In the genomic region with DNA sequence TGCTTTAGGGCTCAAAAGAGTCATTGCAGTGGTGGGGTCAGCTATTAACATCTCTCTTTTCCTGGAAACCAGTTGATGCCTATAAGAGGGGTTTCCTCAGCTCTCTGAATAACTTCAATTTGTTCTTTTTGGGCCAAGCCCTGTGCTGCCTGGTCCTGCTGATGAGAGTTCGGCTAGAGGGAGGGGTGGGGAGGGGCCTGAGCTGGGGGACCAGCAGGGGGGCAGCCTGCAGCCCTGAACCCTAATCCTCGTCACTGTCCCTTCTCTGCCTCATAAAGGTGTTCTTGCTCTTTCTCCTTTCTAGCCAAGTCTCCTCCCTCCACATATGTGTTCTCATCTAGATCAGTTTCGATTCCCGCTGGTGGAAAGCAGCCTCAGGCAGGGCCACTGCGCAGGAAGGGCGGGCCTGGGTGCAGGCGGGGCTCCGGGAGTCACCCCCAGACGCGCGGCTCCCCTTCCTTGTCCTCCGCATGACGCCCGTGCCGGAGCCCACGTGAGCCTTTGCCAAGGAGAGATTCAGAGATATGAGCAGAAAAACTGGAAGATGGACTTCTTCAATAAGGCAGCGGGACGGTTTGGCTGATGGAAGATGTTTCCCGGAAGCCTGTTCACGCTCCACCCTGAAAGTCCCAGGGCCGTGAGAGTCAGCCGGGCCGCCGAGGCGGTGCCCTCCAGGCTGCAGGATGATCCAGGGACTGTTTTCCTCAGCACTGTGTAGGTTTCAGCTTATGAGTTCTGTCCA, we compare ENCODE assay signal across 8 cellular contexts. TPM values are rescaled to one million over a fixed set of nuclear protein-coding genes. Genes with fewer than 3 reads are reported as not detected.
DNase-seq lines count a peak whose midpoint lies in the region; TF ChIP-seq lines count a peak whose summit lies in the region.

No MANE protein-coding gene starts in this region.

- intact Hi-C loops in left ventricle myocardium inferior (cut with micrococcal nuclease) = no loop called here

- peak; percentile 84 for DNase-seq in GM06990 (ENCODE audit: extremely low read depth, insufficient read length)
- DNase-seq in HFF-Myc (ENCODE audit: extremely low read depth, low read depth) = no peak
- peak; percentile 51 for DNase-seq in NCI-H1092 treated with DMSO at 0.1 percent for 48 hours (lab: John Stamatoyannopoulos, UW)
- DNase-seq in T-helper 1 cell = peak; percentile 63 to 86 (median 74)
- DNase-seq in amniotic epithelial cell (ENCODE audit: low read depth) = peak; percentile 62
- DNase-seq in left ventricle myocardium inferior = peak; percentile 85
- DNase-seq in progenitor cell of endocrine pancreas (ENCODE audit: low spot score, unreplicated experiment) = no peak
- peak; percentile 89 for DNase-seq in ureter (ENCODE audit: low spot score)

- H3K4me3 Mint-ChIP-seq in progenitor cell of endocrine pancreas (ENCODE audit: low read depth) = peak overlapping the region; percentile 87

- H3K9me3 ChIP-seq in left ventricle myocardium inferior (replicated peaks) = no peaks in the 10 kb centered on the region

- H3K27ac ChIP-seq in left ventricle myocardium inferior (replicated peaks) = peak overlapping the region; percentile 94

- peaks cover 13% of the 10 kb centered on the region for H3K4me1 Mint-ChIP-seq in progenitor cell of endocrine pancreas (ENCODE audit: low read depth)

- H3K27ac Mint-ChIP-seq in progenitor cell of endocrine pancreas = no peak overlapping the region

- H3K4me3 ChIP-seq in GM06990 (replicated peaks; ENCODE audit: low read depth, low read length) = peak overlapping the region; percentile 73
- peak overlapping the region; percentile 65 for H3K4me3 ChIP-seq in HFF-Myc (replicated peaks; ENCODE audit: low read depth, low read length)
- H3K4me3 ChIP-seq in left ventricle myocardium inferior = peak overlapping the region; percentile 76

- TF ChIP-seq CTCF in GM06990 (IDR thresholded peaks at IDR 0.05; ENCODE audit: insufficient read depth, low read length, poor library complexity, severe bottlenecking) (no peak), HFF-Myc (IDR thresholded peaks at IDR 0.05; ENCODE audit: low read depth, low read length, missing control alignments) (no peak), left ventricle myocardium inferior (IDR thresholded peaks at IDR 0.05; ENCODE audit: borderline replicate concordance) (no peak), progenitor cell of endocrine pancreas (IDR thresholded peaks at IDR 0.05; ENCODE audit: unreplicated experiment) (no peak)

- no peaks in the 10 kb centered on the region for H3K36me3 ChIP-seq in GM06990 (ENCODE audit: control insufficient read depth, insufficient read depth, low read length)
- H3K36me3 ChIP-seq in left ventricle myocardium inferior = no peaks in the 10 kb centered on the region

- peaks cover 27% of the 10 kb centered on the region for H3K4me1 ChIP-seq in left ventricle myocardium inferior

- H3K9me3 Mint-ChIP-seq in progenitor cell of endocrine pancreas (ENCODE audit: low read depth) = no peaks in the 10 kb centered on the region

- H3K27me3 Mint-ChIP-seq in progenitor cell of endocrine pancreas = peaks cover 14% of the 10 kb centered on the region

- H3K36me3 Mint-ChIP-seq in progenitor cell of endocrine pancreas (ENCODE audit: insufficient read depth) = no peaks in the 10 kb centered on the region

- H3K27me3 ChIP-seq in GM06990 (replicated peaks; ENCODE audit: control insufficient read depth, insufficient read depth, low read length) = no peaks in the 10 kb centered on the region
- no peaks in the 10 kb centered on the region for H3K27me3 ChIP-seq in left ventricle myocardium inferior (ENCODE audit: low read depth)

RNA-seq across cellular contexts. Expression of a gene that starts 15.0 kb away (rescaled TPM):
- total RNA-seq in left ventricle myocardium inferior = 56.9 TPM
- total RNA-seq in progenitor cell of endocrine pancreas = 32.4 and 33.1 TPM in 2 replicates
- total RNA-seq in ureter = 37.3 TPM

Comparison
In these comparisons a context has a peak if more than half of its experiments do, and no peak if none do; other contexts are left out.
1. DNase-seq: peak in GM06990 (single experiment), NCI-H1092 treated with DMSO at 0.1 percent for 48 hours (single experiment), T-helper 1 cell (5 of 5), amniotic epithelial cell (single experiment), left ventricle myocardium inferior (single experiment) and ureter (single experiment); none in HFF-Myc (single experiment) and progenitor cell of endocrine pancreas (single experiment).
2. Peak in every context shown above with its lines, with median percentiles within 50 percentile points of each other: H3K4me3 ChIP-seq.